In the genomic region with DNA sequence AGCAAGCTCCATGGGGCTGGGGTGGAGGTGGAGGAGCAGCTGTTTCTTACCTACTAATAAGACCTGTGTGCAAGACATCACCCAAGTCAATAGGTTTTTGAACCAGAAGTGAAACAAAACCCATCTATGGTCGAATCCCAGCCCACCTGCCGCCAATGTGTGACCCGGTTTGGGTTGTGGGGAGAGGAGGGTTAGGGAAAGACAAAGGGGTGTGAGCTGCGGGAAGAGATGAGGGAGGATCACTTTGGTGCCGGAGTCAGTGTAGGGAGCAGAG, we compare ENCODE assay signal across 8 cellular contexts.
DNase-seq lines count a peak whose midpoint lies in the region; TF ChIP-seq lines count a peak whose summit lies in the region.
"Had no signal": no experiment of that assay in that cellular context is flagged by ENCODE, and none has a peak within 500 bp of the region (broad histone marks: within the 10 kb centered on the region; RNA-seq: fewer than 3 reads in every experiment).

No MANE protein-coding gene starts in this region.

- H3K4me1 ChIP-seq in iPS-15b (ENCODE audit: control insufficient read depth, insufficient read depth, low read length) (peaks cover 2% of the 10 kb centered on the region), HAP-1 (no peaks in the 10 kb centered on the region)

- H3K9me3 ChIP-seq in iPS-15b (ENCODE audit: control insufficient read depth, insufficient read depth, low read length) (no peaks in the 10 kb centered on the region), HAP-1 (no peaks in the 10 kb centered on the region)
- H3K9me3 ChIP-seq: ascending aorta had no signal

- H3K9ac ChIP-seq in iPS-15b (ENCODE audit: low read depth, low read length), result peak overlapping the region; percentile 76

- no peak for TF ChIP-seq CTCF in LNCaP clone FGC (IDR thresholded peaks at IDR 0.05; ENCODE audit: control insufficient read depth, extremely low read depth, insufficient read depth)

- H3K27me3 ChIP-seq in iPS-15b (ENCODE audit: control insufficient read depth, insufficient read depth, low read length), result no peaks in the 10 kb centered on the region
- H3K27me3 ChIP-seq in HAP-1 (ENCODE audit: low read depth), result no peaks in the 10 kb centered on the region

- H3K4me3 ChIP-seq in LNCaP clone FGC (ENCODE audit: low read depth, low read length) (peak overlapping the region; percentile 68), iPS-15b (ENCODE audit: low read depth, low read length) (peak overlapping the region; percentile 70), HAP-1 (no peak overlapping the region)

- in situ Hi-C loops in HAP-1 (cut with MboI; ENCODE audit: low sequenced_read_pairs), result no loop called here

- peaks cover 15% of the 10 kb centered on the region for H3K36me3 ChIP-seq in iPS-15b (ENCODE audit: control insufficient read depth, insufficient read depth, low read length)
- no peaks in the 10 kb centered on the region; the same call in 1 of the 2 replicates for H3K36me3 ChIP-seq in HAP-1 (replicated peaks)

- DNase-seq in 8988T (peak; percentile 38), LNCaP clone FGC (ENCODE audit: low read depth) (no peak), iPS-NIHi11 (ENCODE audit: low spot score) (no peak), HAP-1 (ENCODE audit: low spot score in 2 of 2) (no peak)
- no peak for DNase-seq in effector CD8-positive, alpha-beta T cell (lab: John Stamatoyannopoulos, UW)
- DNase-seq: Kasumi-1 had no signal
